21 cellular contexts compared by ENCODE assay signal in the genomic region with DNA sequence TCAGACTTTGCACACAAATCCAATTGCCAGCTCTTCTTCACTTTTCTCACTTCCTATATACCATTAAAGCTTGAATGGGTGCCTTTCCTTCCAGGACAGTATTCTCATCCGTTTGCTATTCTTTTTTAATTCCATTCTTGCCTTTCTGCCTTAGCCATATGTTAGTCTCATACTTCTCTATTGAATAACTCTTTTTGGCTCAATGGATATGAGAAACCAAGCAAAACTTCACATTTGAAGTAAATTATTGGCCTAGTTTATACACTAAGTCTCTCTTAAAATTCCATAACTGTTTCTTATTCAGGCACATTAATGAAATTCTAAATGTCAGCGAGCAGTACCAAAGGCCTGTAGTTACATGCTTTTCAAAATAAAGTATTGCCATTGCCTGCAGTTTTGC.
DNase-seq lines count a peak whose midpoint lies in the region; ATAC-seq and TF ChIP-seq lines count a peak whose summit lies in the region.
"Had no signal": no experiment of that assay in that cellular context is flagged by ENCODE, and none has a peak within 500 bp of the region (broad histone marks: within the 10 kb centered on the region; RNA-seq: fewer than 3 reads in every experiment).

No MANE protein-coding gene starts in this region.

- H3K9ac ChIP-seq in BLaER1 (no peak overlapping the region), IMR-90 (ENCODE audit: low read depth, low read length) (no peak overlapping the region), adipocyte (ENCODE audit: low read length) (no peak overlapping the region)

- BruUV-seq in IMR-90 (replicated peaks; lab: Mats Ljungman, UMichigan): no TSS peak

- ATAC-seq in IMR-90 (ENCODE audit: low read depth): peak; percentile 63
- ATAC-seq: A549, GM12878, GM23338, HCT116 had no signal

- H3K14ac ChIP-seq in IMR-90 (replicated peaks; ENCODE audit: low read depth, low read length): no peak overlapping the region

- H4K20me1 ChIP-seq in BLaER1 (no peaks in the 10 kb centered on the region), IMR-90 (ENCODE audit: insufficient read depth, low read length) (no peaks in the 10 kb centered on the region)

- no peak for TF ChIP-seq POLR2A in IMR-90 (IDR thresholded peaks at IDR 0.05; ENCODE audit: low read depth, low read length)
- TF ChIP-seq POLR2A in breast epithelium (IDR thresholded peaks at IDR 0.05): no peak

- no peak for DNase-seq in IMR-90
- peak; percentile 38 for DNase-seq in adipocyte (ENCODE audit: low read depth)
- DNase-seq in endothelial cell (ENCODE audit: low spot score): no peak
- no peak for DNase-seq in breast epithelium (ENCODE audit: low spot score in 2 of 2)
- DNase-seq in UCSD-AML1 (lab: John Stamatoyannopoulos, UW; ENCODE audit: unreplicated experiment): no peak
- DNase-seq in NCI-H2029 (lab: John Stamatoyannopoulos, UW): no peak
- DNase-seq: 8988T; ACHN; CD4-positive, alpha-beta T cell; CD8-positive, alpha-beta memory T cell; DMS 273 treated with DMSO at 0.1 percent for 48 hours; DMS79; EL; GDM1; H9 had no signal

- H3K4me1 Mint-ChIP-seq in endothelial cell (ENCODE audit: unreplicated experiment): no peaks in the 10 kb centered on the region

- H3K4me3 ChIP-seq in BLaER1 (no peak overlapping the region), IMR-90 (ENCODE audit: insufficient read depth, low read depth, low read length) (no peak overlapping the region), adipocyte (ENCODE audit: low read length) (no peak overlapping the region), breast epithelium (no peak overlapping the region)
- H3K4me3 ChIP-seq: A549, GM12878, GM23338 had no signal

- H3K36me3 Mint-ChIP-seq in endothelial cell (ENCODE audit: low read depth, unreplicated experiment): no peaks in the 10 kb centered on the region
- H3K36me3 Mint-ChIP-seq: CD8-positive, alpha-beta memory T cell had no signal

- no peaks in the 10 kb centered on the region for H3K27me3 ChIP-seq in BLaER1
- H3K27me3 ChIP-seq in IMR-90 (ENCODE audit: control insufficient read depth, insufficient read depth, low read length): peaks cover 11% of the 10 kb centered on the region
- no peaks in the 10 kb centered on the region for H3K27me3 ChIP-seq in adipocyte (replicated peaks; ENCODE audit: control insufficient read depth, insufficient read depth, low read length)
- H3K27me3 ChIP-seq in breast epithelium: no peaks in the 10 kb centered on the region

- no peaks in the 10 kb centered on the region for H3K9me3 Mint-ChIP-seq in endothelial cell (ENCODE audit: unreplicated experiment)
- H3K9me3 Mint-ChIP-seq: CD8-positive, alpha-beta memory T cell; GM23338 had no signal

- H2AFZ ChIP-seq in IMR-90 (replicated peaks; ENCODE audit: low read length, poor library complexity): no peak overlapping the region
- H2AFZ ChIP-seq: GM23338 had no signal

- 0 out of 2 replicates have a peak overlapping the region, but pooled peaks have one; percentile 69 for H3K4me2 ChIP-seq in BLaER1
- H3K4me2 ChIP-seq in IMR-90 (ENCODE audit: low read depth, low read length): no peak overlapping the region
- H3K4me2 ChIP-seq: A549, GM23338 had no signal

- no peak overlapping the region for H2AK9ac ChIP-seq in IMR-90 (replicated peaks; ENCODE audit: low read depth, low read length, poor library complexity)

- CTCF ChIA-PET in IMR-90 (lab: Yijun Ruan, JAX): interaction anchor here (0.9 kb wide), 1 partner anchor 8 kb away, joined by 4 read pairs; no protein-coding TSS in a partner anchor

- H3K9me1 ChIP-seq in IMR-90 (ENCODE audit: insufficient read depth, low read length): peaks cover 3% of the 10 kb centered on the region; the same call in 1 of the 2 replicates

- no peak overlapping the region for H3K18ac ChIP-seq in IMR-90 (ENCODE audit: low read depth, low read length)

- H3K4ac ChIP-seq in IMR-90 (ENCODE audit: low read depth, low read length): no peak overlapping the region

- TF ChIP-seq RAD21 in IMR-90 (IDR thresholded peaks at IDR 0.05; ENCODE audit: low read length): no peak

- no peaks in the 10 kb centered on the region for H3K79me1 ChIP-seq in IMR-90 (ENCODE audit: low read depth in 1 of 2, low read length in 2 of 2)

- H3K36me3 ChIP-seq in BLaER1 (no peaks in the 10 kb centered on the region), IMR-90 (ENCODE audit: control insufficient read depth, insufficient read depth, low read length) (no peaks in the 10 kb centered on the region), adipocyte (ENCODE audit: control insufficient read depth, insufficient read depth, low read length, severe bottlenecking) (no peaks in the 10 kb centered on the region), breast epithelium (no peaks in the 10 kb centered on the region)

- no peak overlapping the region for H3K23ac ChIP-seq in IMR-90 (ENCODE audit: low read depth, low read length)

- H2BK20ac ChIP-seq in IMR-90 (ENCODE audit: low read depth, low read length): no peak overlapping the region

- H3K9me3 ChIP-seq in BLaER1: peaks cover 10% of the 10 kb centered on the region; the same call in 1 of the 2 replicates
- peaks cover 4% of the 10 kb centered on the region; the same call in 1 of the 2 replicates for H3K9me3 ChIP-seq in IMR-90 (ENCODE audit: control insufficient read depth, insufficient read depth, low read length)
- H3K9me3 ChIP-seq in adipocyte (ENCODE audit: control insufficient read depth, low read length): no peaks in the 10 kb centered on the region
- no peaks in the 10 kb centered on the region for H3K9me3 ChIP-seq in breast epithelium
- H3K9me3 ChIP-seq: A549 had no signal

- H3K27me3 Mint-ChIP-seq in endothelial cell (ENCODE audit: unreplicated experiment): peaks cover 3% of the 10 kb centered on the region
- H3K27me3 Mint-ChIP-seq: CD4-positive, alpha-beta T cell had no signal

- H3K56ac ChIP-seq in IMR-90 (ENCODE audit: extremely low read depth, insufficient read depth, low read length): no peak overlapping the region

- WGBS in IMR-90 (ENCODE audit: extremely low coverage in 2 of 2, insufficient read length in 1 of 2), 2 experiments: no CpG with 5 or more reads among the region's 2 CpGs

- H2BK5ac ChIP-seq in IMR-90 (ENCODE audit: low read depth, low read length, poor library complexity, severe bottlenecking): no peak overlapping the region

- in situ Hi-C loops in IMR-90 (cut with MboI; ENCODE audit: low sequenced_read_pairs): no loop called here

- H3K4me1 ChIP-seq in BLaER1 (peaks cover 70% of the 10 kb centered on the region), IMR-90 (ENCODE audit: control insufficient read depth, insufficient read depth, low read length) (no peaks in the 10 kb centered on the region), adipocyte (ENCODE audit: control insufficient read depth, insufficient read depth, low read length) (peaks cover 7% of the 10 kb centered on the region), breast epithelium (no peaks in the 10 kb centered on the region)
- H3K4me1 ChIP-seq: A549 had no signal

- H2BK120ac ChIP-seq in IMR-90 (ENCODE audit: low read depth, low read length): no peak overlapping the region

- dilution Hi-C loops in IMR-90 (cut with HindIII; ENCODE audit: low sequenced_read_pairs, unreplicated experiment): no loop called here

- H3K4me3 Mint-ChIP-seq in endothelial cell (ENCODE audit: unreplicated experiment): no peak overlapping the region
- H3K4me3 Mint-ChIP-seq: CD14-positive monocyte; CD4-positive, alpha-beta T cell; CD8-positive, alpha-beta memory T cell; GM23338; H9 had no signal

- POLR2A ChIA-PET in IMR-90 (lab: Charles Lee; ENCODE audit: unreplicated experiment): no interaction called here

- no peak for TF ChIP-seq CTCF in IMR-90 (conservative IDR thresholded peaks at IDR 0.05; ENCODE audit: low read depth, low read length)
- TF ChIP-seq CTCF in endothelial cell (IDR thresholded peaks at IDR 0.05; ENCODE audit: unreplicated experiment): no peak
- TF ChIP-seq CTCF in breast epithelium (IDR thresholded peaks at IDR 0.05): no peak

- intact Hi-C loops in IMR-90 (cut with micrococcal nuclease) (no loop called here), breast epithelium (cut with DNase I; ENCODE audit: low total_unique reads) (no loop called here)

- H4K5ac ChIP-seq in IMR-90 (ENCODE audit: low read depth, low read length): no peak overlapping the region

- no peak overlapping the region for H3K27ac Mint-ChIP-seq in endothelial cell (ENCODE audit: unreplicated experiment)
- H3K27ac Mint-ChIP-seq: CD14-positive monocyte; CD4-positive, alpha-beta T cell; CD8-positive, alpha-beta memory T cell; GM23338; H9 had no signal

- no peak overlapping the region for H4K91ac ChIP-seq in IMR-90 (ENCODE audit: insufficient read depth, low read depth, low read length)

- H2AK5ac ChIP-seq in IMR-90 (ENCODE audit: low read depth, low read length): no peak overlapping the region

- H4K8ac ChIP-seq in IMR-90 (ENCODE audit: low read depth in 2 of 2, low read length in 2 of 2): no peak overlapping the region

- H3K27ac ChIP-seq in BLaER1 (no peak overlapping the region), IMR-90 (ENCODE audit: insufficient read depth, low read length) (no peak overlapping the region), breast epithelium (no peak overlapping the region)
- H3K27ac ChIP-seq: A549 had no signal

- no peak overlapping the region for H2BK15ac ChIP-seq in IMR-90 (ENCODE audit: low read depth, low read length)

TF ChIP-seq in IMR-90, 13 proteins besides CTCF, POLR2A, EP300 and RAD21 (continues in another document):
- TF ChIP-seq MXI1 (IDR thresholded peaks at IDR 0.05; ENCODE audit: borderline replicate concordance, low read depth, low read length) (no peak), FOS (IDR thresholded peaks at IDR 0.05; ENCODE audit: low read depth, low read length) (no peak), SMC3 (IDR thresholded peaks at IDR 0.05; ENCODE audit: low read depth, low read length) (no peak), RFX5 (IDR thresholded peaks at IDR 0.05; ENCODE audit: low read depth, low read length) (no peak), BHLHE40 (IDR thresholded peaks at IDR 0.05; ENCODE audit: low read depth, low read length) (no peak), RCOR1 (IDR thresholded peaks at IDR 0.05; ENCODE audit: insufficient replicate concordance, low read length) (no peak)
- TF ChIP-seq, protein P1, sequence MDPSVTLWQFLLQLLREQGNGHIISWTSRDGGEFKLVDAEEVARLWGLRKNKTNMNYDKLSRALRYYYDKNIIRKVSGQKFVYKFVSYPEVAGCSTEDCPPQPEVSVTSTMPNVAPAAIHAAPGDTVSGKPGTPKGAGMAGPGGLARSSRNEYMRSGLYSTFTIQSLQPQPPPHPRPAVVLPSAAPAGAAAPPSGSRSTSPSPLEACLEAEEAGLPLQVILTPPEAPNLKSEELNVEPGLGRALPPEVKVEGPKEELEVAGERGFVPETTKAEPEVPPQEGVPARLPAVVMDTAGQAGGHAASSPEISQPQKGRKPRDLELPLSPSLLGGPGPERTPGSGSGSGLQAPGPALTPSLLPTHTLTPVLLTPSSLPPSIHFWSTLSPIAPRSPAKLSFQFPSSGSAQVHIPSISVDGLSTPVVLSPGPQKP (IDR thresholded peaks at IDR 0.05; ENCODE audit: borderline replicate concordance, low read depth, low read length): no peak
